ENCODE assay signal across 8 cellular contexts in genomic region chr12:31733549-31734432, GRCh38. TPM values are rescaled to one million over a fixed set of nuclear protein-coding genes. Genes with fewer than 3 reads are reported as not detected.
A peak's percentile ranks its signal among the peaks of the same experiment; 100 is the strongest.
DNase-seq lines count a peak whose midpoint lies in the region; ATAC-seq, FAIRE-seq and TF ChIP-seq lines count a peak whose summit lies in the region.
"Not testable (repeated sequence)": the region's sequence is repeated elsewhere in the genome, so short reads cannot be mapped to it uniquely, and the experiment has no call there.

No MANE protein-coding gene starts in this region.

- H3K27me3 Mint-ChIP-seq in GM23338 (ENCODE audit: insufficient read depth, low read depth, poor library complexity) = peaks cover 13% of the 10 kb centered on the region
- H3K27me3 Mint-ChIP-seq in WTC11 (ENCODE audit: low read depth) = peaks cover 25% of the 10 kb centered on the region
- H3K27me3 Mint-ChIP-seq in activated naive CD8-positive, alpha-beta T cell treated with anti-CD3 and anti-CD28 coated beads for 36 hours = not testable (repeated sequence)

- H3K4me2 ChIP-seq in GM23338 = peak overlapping the region; percentile 50; the same call in 1 of the 2 replicates
- H3K4me2 ChIP-seq in endothelial cell of umbilical vein (ENCODE audit: insufficient read depth, low read length) = not testable (repeated sequence)

- H4K20me1 ChIP-seq in GM23338 (replicated peaks; ENCODE audit: insufficient read depth); endothelial cell of umbilical vein (replicated peaks; ENCODE audit: control insufficient read depth, extremely low read depth, insufficient read depth, low read length): not testable (repeated sequence)

- H3K27ac ChIP-seq in 22Rv1 (peak overlapping the region; percentile 30), GM23338 (ENCODE audit: low read depth) (peak overlapping the region; percentile 40), endothelial cell of umbilical vein (ENCODE audit: insufficient read depth, low read depth, low read length) (peak overlapping the region; percentile 95), left lung (peak overlapping the region; percentile 69 to 94)

- not testable (repeated sequence) for H3K36me3 ChIP-seq in GM23338 (ENCODE audit: insufficient read depth); endothelial cell of umbilical vein (ENCODE audit: control insufficient read depth in 2 of 2, extremely low read depth in 1 of 2, insufficient read depth in 2 of 2, low read length in 2 of 2); left lung

- H2AFZ ChIP-seq in GM23338; endothelial cell of umbilical vein (ENCODE audit: low read depth, low read length): not testable (repeated sequence)

- not testable (repeated sequence) for H3K79me2 ChIP-seq in GM23338 (replicated peaks; ENCODE audit: insufficient read depth); endothelial cell of umbilical vein (ENCODE audit: control insufficient read depth, insufficient read depth, low read length)

- CTCF ChIA-PET in WTC11 (lab: Charles Lee) (interaction anchor here (0.8 to 1.6 kb wide), 5 partner anchors 32 to 81 kb away, joined by 3 to 6 read pairs (median 3); no protein-coding TSS in a partner anchor), endothelial cell of umbilical vein (lab: Charles Lee) (interaction anchor here (0.7 to 2.2 kb wide), 7 partner anchors 12 to 578 kb away, joined by 3 to 20 read pairs (median 5); partner anchors contain the start of gene BICD1)

- dilution Hi-C loops in endothelial cell of umbilical vein (cut with MboI; ENCODE audit: extremely low pct_ligation_motif_present, low sequenced_read_pairs) = not testable (repeated sequence)

- not testable (repeated sequence) for H3K9me2 ChIP-seq in GM23338 (ENCODE audit: insufficient read depth)

- not testable (repeated sequence) for FAIRE-seq in endothelial cell of umbilical vein (lab: Jason Lieb, UNC)

- peak; percentile 44 for DNase-seq in GM23338 (ENCODE audit: low spot score)
- DNase-seq in NCI-H82 (lab: John Stamatoyannopoulos, UW) = peak; percentile 37
- not testable (repeated sequence) for DNase-seq in WTC11 (ENCODE audit: low spot score); activated naive CD8-positive, alpha-beta T cell treated with anti-CD3 and anti-CD28 coated beads for 36 hours; endothelial cell of umbilical vein (ENCODE audit: low read depth, low spot score); left lung
- DNase-seq in stimulated activated CD4-positive, alpha-beta T cell treated with anti-CD3 and anti-CD28 coated beads, Interleukin-15, amount 100 ng/mL, for 24 hours = peak; percentile 42

- H3K27ac Mint-ChIP-seq in GM23338 = peak overlapping the region; percentile 77; the same call in 1 of the 2 replicates
- peak overlapping the region; percentile 72; the same call in 1 of the 2 replicates for H3K27ac Mint-ChIP-seq in WTC11
- peak overlapping the region; percentile 54 for H3K27ac Mint-ChIP-seq in activated naive CD8-positive, alpha-beta T cell treated with anti-CD3 and anti-CD28 coated beads for 36 hours

- not testable (repeated sequence) for H3K4me3 ChIP-seq in GM23338; endothelial cell of umbilical vein (replicated peaks in 1 of 3; ENCODE audit: insufficient read depth in 1 of 3, low read depth in 1 of 3, low read length in 3 of 3); left lung

- H3K27me3 ChIP-seq in GM23338 (ENCODE audit: insufficient read depth); endothelial cell of umbilical vein (ENCODE audit: control insufficient read depth in 2 of 2, insufficient read depth in 2 of 2, low read length in 2 of 2); left lung: not testable (repeated sequence)

- intact Hi-C loops in endothelial cell of umbilical vein (cut with micrococcal nuclease); left lung (cut with DNase I): not testable (repeated sequence)

- TF ChIP-seq POLR2A in endothelial cell of umbilical vein (IDR thresholded peaks at IDR 0.05; ENCODE audit: low read depth, low read length) = not testable (repeated sequence)

- BruUV-seq in endothelial cell of umbilical vein (replicated peaks; lab: Mats Ljungman, UMichigan) = not testable (repeated sequence)

- H3K9ac ChIP-seq in endothelial cell of umbilical vein (replicated peaks; ENCODE audit: extremely low read depth, insufficient read depth, low read length) = not testable (repeated sequence)

- ATAC-seq in GM23338, WTC11, left lung: not testable (repeated sequence)

- H3K9me3 Mint-ChIP-seq in GM23338 (peaks cover 24% of the 10 kb centered on the region), WTC11 (peaks cover 11% of the 10 kb centered on the region)
- peaks cover 15% of the 10 kb centered on the region for H3K9me3 Mint-ChIP-seq in activated naive CD8-positive, alpha-beta T cell treated with anti-CD3 and anti-CD28 coated beads for 36 hours

- TF ChIP-seq CTCF in 22Rv1 (IDR thresholded peaks at IDR 0.05); GM23338 (conservative IDR thresholded peaks at IDR 0.05; ENCODE audit: low read depth in 2 of 2); WTC11 (IDR thresholded peaks at IDR 0.05); endothelial cell of umbilical vein (IDR thresholded peaks at IDR 0.05; ENCODE audit: extremely low read depth in 1 of 2, insufficient read depth in 1 of 2, low read depth in 1 of 2, low read length in 2 of 2); left lung (IDR thresholded peaks at IDR 0.05): not testable (repeated sequence)

- not testable (repeated sequence) for H3K9me1 ChIP-seq in endothelial cell of umbilical vein (replicated peaks; ENCODE audit: control insufficient read depth, extremely low read depth, insufficient read depth, low read length)

- POLR2A ChIA-PET in WTC11 (lab: Charles Lee); endothelial cell of umbilical vein (lab: Charles Lee): not testable (repeated sequence)

- H3K4me1 Mint-ChIP-seq in GM23338 = peaks cover 31% of the 10 kb centered on the region
- peaks cover 43% of the 10 kb centered on the region for H3K4me1 Mint-ChIP-seq in WTC11
- H3K4me1 Mint-ChIP-seq in activated naive CD8-positive, alpha-beta T cell treated with anti-CD3 and anti-CD28 coated beads for 36 hours = peaks cover 55% of the 10 kb centered on the region

- H3F3A ChIP-seq in GM23338 (replicated peaks; ENCODE audit: low read depth) = not testable (repeated sequence)

- peaks cover 22% of the 10 kb centered on the region for H3K4me1 ChIP-seq in GM23338 (ENCODE audit: insufficient read depth)
- peaks cover 31% of the 10 kb centered on the region for H3K4me1 ChIP-seq in endothelial cell of umbilical vein (ENCODE audit: control insufficient read depth, extremely low read depth, insufficient read depth, low read length)
- H3K4me1 ChIP-seq in left lung = peaks cover 7 to 61% of the 10 kb centered on the region in 2 donors

- H3K36me3 Mint-ChIP-seq in GM23338 (ENCODE audit: low read depth) (peaks cover 16% of the 10 kb centered on the region; the same call in 2 of the 3 replicates), WTC11 (peaks cover 11% of the 10 kb centered on the region)
- peaks cover 20% of the 10 kb centered on the region for H3K36me3 Mint-ChIP-seq in activated naive CD8-positive, alpha-beta T cell treated with anti-CD3 and anti-CD28 coated beads for 36 hours

- H3K4me3 Mint-ChIP-seq in GM23338, WTC11: not testable (repeated sequence)
- H3K4me3 Mint-ChIP-seq in activated naive CD8-positive, alpha-beta T cell treated with anti-CD3 and anti-CD28 coated beads for 36 hours = peak overlapping the region; percentile 56

- H3K9me3 ChIP-seq in endothelial cell of umbilical vein (replicated peaks; ENCODE audit: control insufficient read depth, insufficient read depth, low read length); left lung: not testable (repeated sequence)

TF ChIP-seq in WTC11, 78 proteins besides CTCF, POLR2A, EP300 and RAD21:
- TF ChIP-seq NFYB (CRISPR knock-in tag; conservative IDR thresholded peaks at IDR 0.05; ENCODE audit: low read depth) = peak; percentile 44; the same call in 1 of the 2 replicates

TF ChIP-seq in endothelial cell of umbilical vein, 7 proteins besides CTCF, POLR2A, EP300 and RAD21:
- peak; percentile 45 for TF ChIP-seq GATA2 (IDR thresholded peaks at IDR 0.05; ENCODE audit: insufficient read depth, insufficient read length, low read depth, low read length)
- peak; percentile 15 for TF ChIP-seq FOS (IDR thresholded peaks at IDR 0.05; ENCODE audit: borderline replicate concordance, insufficient read depth, low read length)
- TF ChIP-seq POLR2AphosphoS5 (IDR thresholded peaks at IDR 0.05; ENCODE audit: insufficient read depth, low read depth, low read length) = peak; percentile 25

RNA-seq across cellular contexts. Expression of gene AMN1, which starts 5.0 kb away (rescaled TPM):
- total RNA-seq in GM23338 (2014; rRNA removed; shearing (Covaris generic)) = 12.3 and 12.6 TPM in 2 replicates
- polyA plus RNA-seq in GM23338 (2016; fragmentation: Nextera tagmentation; extraction: Ambion mirVana) (14.1 and 17.7 TPM in 2 replicates), endothelial cell of umbilical vein (11.3 and 18.0 TPM in 2 replicates)
- total RNA-seq in WTC11 (2021) (8.9 to 12.1 TPM (median 10.1 TPM) in 3 replicates), endothelial cell of umbilical vein (8.5 and 11.8 TPM in 2 replicates), left lung (10 to 100 TPM in 1 of 2 donors, 1 to 10 TPM in 1; 6.6 to 11.5 TPM)
- 1 to 10 TPM; 2.7 to 3.7 TPM for total RNA-seq in activated naive CD8-positive, alpha-beta T cell treated with anti-CD3 and anti-CD28 coated beads for 36 hours
- 14.6 and 15.9 TPM in 2 replicates for polyA plus RNA-seq in endothelial cell of umbilical vein (2011; cell fraction: cytosol; rRNA removed)
- polyA plus RNA-seq in endothelial cell of umbilical vein (2011; cell fraction: nucleus; rRNA removed) = 11.1 and 15.5 TPM in 2 replicates
- polyA plus RNA-seq in endothelial cell of umbilical vein (2012) = 10.9 and 17.3 TPM in 2 replicates
- polyA minus RNA-seq in endothelial cell of umbilical vein = 10.0 and 12.7 TPM in 2 replicates
- 2.6 TPM for polyA minus RNA-seq in endothelial cell of umbilical vein (2011; cell fraction: cytosol; rRNA and poly(A)+ RNA removed)
- 5.9 and 9.0 TPM in 2 replicates for polyA minus RNA-seq in endothelial cell of umbilical vein (2011; cell fraction: nucleus; rRNA and poly(A)+ RNA removed)

Comparison
In these comparisons a context has a peak if more than half of its experiments do, and no peak if none do; other contexts are left out.
1. H3K27ac ChIP-seq: peak in every context shown above with its lines; median percentile 95 in endothelial cell of umbilical vein; 82 in left lung; 40 in GM23338; 30 in 22Rv1.